ENCODE assay signal across 7 cellular contexts in genomic region chr4:55947912-55948725, GRCh38. TPM values are rescaled to one million over a fixed set of nuclear protein-coding genes. Genes with fewer than 3 reads are reported as not detected.
DNase-seq lines count a peak whose midpoint lies in the region; ATAC-seq, FAIRE-seq and TF ChIP-seq lines count a peak whose summit lies in the region.

No MANE protein-coding gene starts in this region.

- H3K4me3 Mint-ChIP-seq in brain: peak overlapping the region; percentile 82 to 93 (median 84)

- H3K36me3 Mint-ChIP-seq in brain: peaks cover 4% of the 10 kb centered on the region

- no peak for DNase-seq in GM18507 (ENCODE audit: extremely low spot score, insufficient read length, low read depth)
- DNase-seq in kidney glomerular epithelial cell (lab: John Stamatoyannopoulos, UW): peak; percentile 89
- DNase-seq in stimulated activated CD4-positive, alpha-beta T cell treated with anti-CD3 and anti-CD28 coated beads, Interleukin-4, amount 100 ng/mL, for 24 hours: peak; percentile 66

- H3K27ac Mint-ChIP-seq in brain: peak overlapping the region; percentile 57 to 95 (median 78)

- H3K9me3 Mint-ChIP-seq in brain: no peaks in the 10 kb centered on the region

- peak; percentile 70 for FAIRE-seq in GM18507 (lab: Jason Lieb, UNC)

- TF ChIP-seq CTCF in brain (conservative IDR thresholded peaks at IDR 0.05): no peak

- peak; percentile 1 for ATAC-seq in HG02943 (IDR thresholded peaks at IDR 0.05; ENCODE audit: low read depth, unreplicated experiment)
- peak; percentile 78 for ATAC-seq in SK-N-SH treated with all-trans-retinoic acid at 6 μM for 48 hours
- no peak for ATAC-seq in HG03469 (IDR thresholded peaks at IDR 0.05; ENCODE audit: unreplicated experiment)

- H3K4me1 Mint-ChIP-seq in brain: peaks cover 36% of the 10 kb centered on the region

- peaks cover 3% of the 10 kb centered on the region for H3K27me3 Mint-ChIP-seq in brain

TF ChIP-seq in SK-N-SH treated with all-trans-retinoic acid at 6 μM for 48 hours, 23 proteins besides CTCF, POLR2A, EP300 and RAD21:
- TF ChIP-seq GLIS3 (CRISPR knock-in tag; IDR thresholded peaks at IDR 0.05): peak; percentile 20; the same call in 1 of the 2 replicates
- no peak for TF ChIP-seq BACH2 (CRISPR knock-in tag; IDR thresholded peaks at IDR 0.05; ENCODE audit: borderline replicate concordance)
- no peak for TF ChIP-seq OSR1 (CRISPR knock-in tag; IDR thresholded peaks at IDR 0.05)
- TF ChIP-seq ISL1 (CRISPR knock-in tag; IDR thresholded peaks at IDR 0.05): peak; percentile 28; the same call in 1 of the 2 replicates

RNA-seq across cellular contexts. Expression of gene CEP135, which starts 0.6 kb away (rescaled TPM):
- polyA plus RNA-seq in brain (ENCODE audit: insufficient read depth, low read depth, low replicate concordance): 0.44 TPM
